ENCODE assay signal across 28 cellular contexts in genomic region chr14:96078687-96079016, GRCh38. TPM values are rescaled to one million over a fixed set of nuclear protein-coding genes. Genes with fewer than 3 reads are reported as not detected.
DNase-seq lines count a peak whose midpoint lies in the region; ATAC-seq, FAIRE-seq and TF ChIP-seq lines count a peak whose summit lies in the region.
"Had no signal": no experiment of that assay in that cellular context is flagged by ENCODE, and none has a peak within 500 bp of the region (broad histone marks: within the 10 kb centered on the region; RNA-seq: fewer than 3 reads in every experiment).

No MANE protein-coding gene starts in this region.

- no peaks in the 10 kb centered on the region for H4K20me1 ChIP-seq in keratinocyte (ENCODE audit: control insufficient read depth, extremely low read depth, insufficient read depth, low read length)

- no peak for FAIRE-seq in keratinocyte (lab: Jason Lieb, UNC)
- FAIRE-seq: HepG2 had no signal

- no peak overlapping the region for H2AFZ ChIP-seq in keratinocyte (ENCODE audit: control insufficient read depth, low read length)
- H2AFZ ChIP-seq: GM23338 had no signal

- no peak for TF ChIP-seq POLR2A in sigmoid colon (IDR thresholded peaks at IDR 0.05)
- no peak for TF ChIP-seq POLR2A in esophagus squamous epithelium (IDR thresholded peaks at IDR 0.05)

- H3K4me1 Mint-ChIP-seq in stimulated activated effector memory CD8-positive, alpha-beta T cell treated with anti-CD3 and anti-CD28 coated beads, Interleukin-12 subunit alpha, Interleukin-12 subunit beta, amount 100 ng/mL, for 72 hours: no peaks in the 10 kb centered on the region

- DNase-seq in RWPE2 (ENCODE audit: low spot score) (no peak), keratinocyte (ENCODE audit: low read depth, low spot score) (no peak), sigmoid colon (peak; percentile 40), NCI-H69 (lab: John Stamatoyannopoulos, UW) (no peak), esophagus squamous epithelium (lab: John Stamatoyannopoulos, UW) (no peak), GM20000 (ENCODE audit: low spot score) (no peak)
- DNase-seq in stimulated activated effector memory CD8-positive, alpha-beta T cell treated with anti-CD3 and anti-CD28 coated beads, Interleukin-12 subunit alpha, Interleukin-12 subunit beta, amount 100 ng/mL, for 72 hours (ENCODE audit: low spot score in 2 of 2): no peak
- DNase-seq: activated CD4-positive, alpha-beta T cell treated with anti-CD3 and anti-CD28 coated beads, Interleukin-2, amount 50 U/mL, for 48 hours; activated CD8-positive, alpha-beta memory T cell treated with anti-CD3 and anti-CD28 coated beads, Interleukin-2, amount 50 U/mL, for 4 hours; Caco-2; cortex of kidney; effector memory CD8-positive, alpha-beta T cell; foreskin fibroblast; GDM1; HFFc6; left colon; mesenchymal stem cell; NCI-H187; NCI-H524 treated with DMSO at 0.1 percent for 48 hours; NK-92 treated with Interleukin-12 subunit alpha and Interleukin-12 subunit beta, amount 100 ng/mL, for 24 hours; stimulated activated CD4-positive, alpha-beta T cell treated with anti-CD3 and anti-CD28 coated beads, Interleukin-1b, Interleukin-23, amount 100 ng/mL, for 48 hours; stimulated activated CD8-positive, alpha-beta memory T cell treated with anti-CD3 and anti-CD28 coated beads, Interleukin-4, amount 100 ng/mL, for 48 hours had no signal

- no peaks in the 10 kb centered on the region for H3K36me3 Mint-ChIP-seq in stimulated activated effector memory CD8-positive, alpha-beta T cell treated with anti-CD3 and anti-CD28 coated beads, Interleukin-12 subunit alpha, Interleukin-12 subunit beta, amount 100 ng/mL, for 72 hours

- H3K4me2 ChIP-seq in keratinocyte (ENCODE audit: control insufficient read depth, extremely low read depth, insufficient read depth, low read depth, low read length): peak overlapping the region; percentile 54
- H3K4me2 ChIP-seq: GM23338 had no signal

- no peak for TF ChIP-seq CTCF in RWPE2 (IDR thresholded peaks at IDR 0.05; ENCODE audit: poor library complexity, severe bottlenecking)
- TF ChIP-seq CTCF in keratinocyte (optimal IDR thresholded peaks at IDR 0.05 in 1 of 3, IDR thresholded peaks at IDR 0.05 in 1 of 3, conservative IDR thresholded peaks at IDR 0.05 in 1 of 3; ENCODE audit: extremely low read depth in 1 of 3, insufficient read depth in 2 of 3, low read length in 3 of 3): no peak
- TF ChIP-seq CTCF in sigmoid colon (IDR thresholded peaks at IDR 0.05): no peak
- no peak for TF ChIP-seq CTCF in esophagus squamous epithelium (IDR thresholded peaks at IDR 0.05)
- TF ChIP-seq CTCF in GM20000 (IDR thresholded peaks at IDR 0.05; ENCODE audit: extremely low read depth, missing control alignments): no peak

- H3K27ac ChIP-seq in RWPE2 (ENCODE audit: poor library complexity, severe bottlenecking) (no peak overlapping the region), keratinocyte (ENCODE audit: control insufficient read depth, insufficient read depth, low read length) (no peak overlapping the region), sigmoid colon (no peak overlapping the region), esophagus squamous epithelium (peak overlapping the region in 1 of 4 donors; percentile 54)
- H3K27ac ChIP-seq: SJSA1 had no signal

- TF ChIP-seq EP300 in sigmoid colon (IDR thresholded peaks at IDR 0.05): no peak

- no peaks in the 10 kb centered on the region for H3K79me2 ChIP-seq in keratinocyte (ENCODE audit: control insufficient read depth, insufficient read depth, low read length)

- H3K4me1 ChIP-seq in RWPE2 (ENCODE audit: insufficient read depth, poor library complexity, severe bottlenecking) (peaks cover 2% of the 10 kb centered on the region), keratinocyte (ENCODE audit: control insufficient read depth, extremely low read depth, insufficient read depth, low read length) (peaks cover 17% of the 10 kb centered on the region), sigmoid colon (no peaks in the 10 kb centered on the region), esophagus squamous epithelium (peaks cover 6 to 26% (median 8%) of the 10 kb centered on the region in 3 donors)
- H3K4me1 ChIP-seq: Caco-2, SJSA1 had no signal

- no peaks in the 10 kb centered on the region for H3K36me3 ChIP-seq in RWPE2 (ENCODE audit: low read depth)
- no peaks in the 10 kb centered on the region for H3K36me3 ChIP-seq in keratinocyte (ENCODE audit: control insufficient read depth in 2 of 2, extremely low read depth in 1 of 2, insufficient read depth in 2 of 2, low read length in 2 of 2)
- H3K36me3 ChIP-seq in sigmoid colon: no peaks in the 10 kb centered on the region
- H3K36me3 ChIP-seq in esophagus squamous epithelium: no peaks in the 10 kb centered on the region
- H3K36me3 ChIP-seq: SJSA1 had no signal

- H3K9me3 Mint-ChIP-seq in stimulated activated effector memory CD8-positive, alpha-beta T cell treated with anti-CD3 and anti-CD28 coated beads, Interleukin-12 subunit alpha, Interleukin-12 subunit beta, amount 100 ng/mL, for 72 hours: no peaks in the 10 kb centered on the region
- H3K9me3 Mint-ChIP-seq: activated naive CD4-positive, alpha-beta T cell treated with anti-CD3 and anti-CD28 coated beads for 36 hours; activated T-helper 1 cell treated with anti-CD3 and anti-CD28 coated beads, Interleukin-12 subunit alpha, Interleukin-12 subunit beta, Interleukin-2, Interleukin-4 antibody, amounts not matched to agents 30 ng/mL and 10 ng/mL and 1 ng/mL, durations not matched to agents 14 hours and 24 hours and 36 hours; HFFc6 had no signal

- H3K4me3 ChIP-seq in RWPE2 (ENCODE audit: severe bottlenecking) (no peak overlapping the region), keratinocyte (ENCODE audit: control insufficient read depth in 2 of 3, extremely low read depth in 1 of 3, insufficient read depth in 2 of 3, low read depth in 1 of 3, low read length in 3 of 3) (no peak overlapping the region), sigmoid colon (no peak overlapping the region), esophagus squamous epithelium (no peak overlapping the region)
- H3K4me3 ChIP-seq: GM23338, SJSA1 had no signal

- H3K9ac ChIP-seq in keratinocyte (ENCODE audit: control insufficient read depth, extremely low read depth, insufficient read depth, low read length): no peak overlapping the region

- H3K4me3 Mint-ChIP-seq in stimulated activated effector memory CD8-positive, alpha-beta T cell treated with anti-CD3 and anti-CD28 coated beads, Interleukin-12 subunit alpha, Interleukin-12 subunit beta, amount 100 ng/mL, for 72 hours: no peak overlapping the region
- H3K4me3 Mint-ChIP-seq: activated naive CD4-positive, alpha-beta T cell treated with anti-CD3 and anti-CD28 coated beads for 36 hours; activated T-helper 1 cell treated with anti-CD3 and anti-CD28 coated beads, Interleukin-12 subunit alpha, Interleukin-12 subunit beta, Interleukin-2, Interleukin-4 antibody, amounts not matched to agents 30 ng/mL and 10 ng/mL and 1 ng/mL, durations not matched to agents 14 hours and 24 hours and 36 hours; effector memory CD8-positive, alpha-beta T cell; GM23338; HFFc6 had no signal

- H3K27me3 ChIP-seq in RWPE2 (ENCODE audit: insufficient read depth, poor library complexity, severe bottlenecking): peaks cover 28% of the 10 kb centered on the region
- peaks cover 6% of the 10 kb centered on the region for H3K27me3 ChIP-seq in keratinocyte (ENCODE audit: control insufficient read depth, extremely low read depth, insufficient read depth, low read length)
- no peaks in the 10 kb centered on the region for H3K27me3 ChIP-seq in sigmoid colon
- no peaks in the 10 kb centered on the region for H3K27me3 ChIP-seq in esophagus squamous epithelium
- H3K27me3 ChIP-seq: SJSA1 had no signal

- dilution Hi-C loops in keratinocyte (cut with MboI; ENCODE audit: extremely low pct_ligation_motif_present, low sequenced_read_pairs): no loop called here

- intact Hi-C loops in sigmoid colon (cut with DNase I) (no loop called here), esophagus squamous epithelium (cut with DNase I) (no loop called here)

- H3K27ac Mint-ChIP-seq in stimulated activated effector memory CD8-positive, alpha-beta T cell treated with anti-CD3 and anti-CD28 coated beads, Interleukin-12 subunit alpha, Interleukin-12 subunit beta, amount 100 ng/mL, for 72 hours: no peak overlapping the region
- H3K27ac Mint-ChIP-seq: activated naive CD4-positive, alpha-beta T cell treated with anti-CD3 and anti-CD28 coated beads for 36 hours; activated T-helper 1 cell treated with anti-CD3 and anti-CD28 coated beads, Interleukin-12 subunit alpha, Interleukin-12 subunit beta, Interleukin-2, Interleukin-4 antibody, amounts not matched to agents 30 ng/mL and 10 ng/mL and 1 ng/mL, durations not matched to agents 14 hours and 24 hours and 36 hours; effector memory CD8-positive, alpha-beta T cell; GM23338; HFFc6 had no signal

- no peaks in the 10 kb centered on the region for H3K9me1 ChIP-seq in keratinocyte (ENCODE audit: control insufficient read depth, extremely low read depth, insufficient read depth, low read length)

- H3K9me3 ChIP-seq in RWPE2 (ENCODE audit: severe bottlenecking): no peaks in the 10 kb centered on the region
- H3K9me3 ChIP-seq in keratinocyte (ENCODE audit: control insufficient read depth, low read depth, low read length): no peaks in the 10 kb centered on the region
- H3K9me3 ChIP-seq in sigmoid colon: no peaks in the 10 kb centered on the region
- H3K9me3 ChIP-seq in esophagus squamous epithelium: no peaks in the 10 kb centered on the region
- H3K9me3 ChIP-seq: Caco-2, SJSA1 had no signal

- WGBS in sigmoid colon, 2 donors: 82 to 87% methylated on average over 6 of the region's 6 CpGs
- WGBS in esophagus squamous epithelium, 2 donors: 61 to 81% methylated on average over 2 to 4 of the region's 6 CpGs

- ATAC-seq in GM18868 (IDR thresholded peaks at IDR 0.05; ENCODE audit: unreplicated experiment) (peak; percentile 7), RWPE2 (ENCODE audit: low read depth) (peak; percentile 54; the same call in 1 of the 3 replicates)
- no peak for ATAC-seq in stimulated activated effector memory CD8-positive, alpha-beta T cell treated with anti-CD3 and anti-CD28 coated beads, Interleukin-12 subunit alpha, Interleukin-12 subunit beta, amount 100 ng/mL, for 72 hours
- ATAC-seq: effector memory CD8-positive, alpha-beta T cell; GM23338; HepG2; left colon had no signal

RNA-seq across cellular contexts. Expression of gene C14orf132, which starts 39.5 kb away (rescaled TPM):
- 0.53 to 1.9 TPM (median 1.3 TPM) in 3 replicates for polyA plus RNA-seq in keratinocyte
- polyA plus RNA-seq in keratinocyte (2011; ENCODE audit: low read depth): 0.60 TPM
- 0.57 and 1.3 TPM in 2 replicates for polyA plus RNA-seq in keratinocyte (2011; cell fraction: cytosol; rRNA removed)
- polyA plus RNA-seq in keratinocyte (2011; cell fraction: nucleus; rRNA removed): 1.3 and 2.1 TPM in 2 replicates
- 0.90 and 1.2 TPM in 2 replicates for polyA plus RNA-seq in keratinocyte (2012; ENCODE audit: low replicate concordance)
- polyA minus RNA-seq in keratinocyte: 1.5 TPM in 3 replicates
- 0.77 TPM for polyA minus RNA-seq in keratinocyte (2011; cell fraction: cytosol; rRNA and poly(A)+ RNA removed)
- polyA minus RNA-seq in keratinocyte (2011; cell fraction: nucleus; rRNA and poly(A)+ RNA removed): 1.7 and 2.0 TPM in 2 replicates
- total RNA-seq in sigmoid colon: 10 to 100 TPM; 10.4 to 30.4 (median 23.6) TPM
- 1 to 10 TPM; 2.4 to 4.3 (median 3.2) TPM for polyA plus RNA-seq in sigmoid colon
- total RNA-seq in esophagus squamous epithelium: 10 to 100 TPM in 1 of 4 donors, 1 to 10 TPM in 3; 3.0 to 13.5 (median 3.9) TPM
